25 cellular contexts compared by ENCODE assay signal in the genomic region with DNA sequence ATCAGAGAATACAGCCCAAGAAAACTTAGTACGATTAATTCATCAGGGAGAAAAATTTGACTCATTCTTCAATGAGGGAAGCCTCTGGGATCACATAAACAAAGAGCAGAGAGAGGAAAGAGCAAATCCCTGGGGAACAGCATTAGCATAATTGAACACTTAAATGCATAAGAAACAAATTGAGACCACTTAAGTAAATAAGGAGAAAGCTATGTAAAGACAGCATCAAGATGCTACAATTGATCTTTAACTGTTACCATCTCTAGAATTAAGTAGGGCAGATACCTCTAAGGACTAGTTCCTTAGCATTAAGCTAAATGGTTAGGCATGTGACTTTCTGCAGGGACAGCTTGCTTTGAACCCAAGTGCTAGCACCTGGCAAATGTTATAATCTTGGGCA.
DNase-seq lines count a peak whose midpoint lies in the region; ATAC-seq and TF ChIP-seq lines count a peak whose summit lies in the region.
"Had no signal": no experiment of that assay in that cellular context is flagged by ENCODE, and none has a peak within 500 bp of the region (broad histone marks: within the 10 kb centered on the region; RNA-seq: fewer than 3 reads in every experiment).

No MANE protein-coding gene starts in this region.

- H3K79me1 ChIP-seq in mesenchymal stem cell (replicated peaks; ENCODE audit: low read length, poor library complexity, severe bottlenecking), result no peaks in the 10 kb centered on the region

- H3K14ac ChIP-seq in mesenchymal stem cell (ENCODE audit: low read length in 2 of 2), result no peak overlapping the region

- 33% methylated on average over 1 of the region's 1 CpG for WGBS in mesenchymal stem cell

- TF ChIP-seq CTCF in lower lobe of right lung (IDR thresholded peaks at IDR 0.05), result no peak

- H3K18ac ChIP-seq in mesenchymal stem cell (ENCODE audit: low read depth in 1 of 2, low read length in 2 of 2), result no peak overlapping the region

- no peak overlapping the region for H2AK5ac ChIP-seq in mesenchymal stem cell (ENCODE audit: low read length, severe bottlenecking)

- no peak overlapping the region for H3K4me2 ChIP-seq in mesenchymal stem cell (ENCODE audit: low read length, poor library complexity, severe bottlenecking)
- H3K4me2 ChIP-seq: PC-9 had no signal

- no peak overlapping the region for H3K4ac ChIP-seq in mesenchymal stem cell (ENCODE audit: low read depth in 1 of 2, low read length in 2 of 2)

- H3K27me3 ChIP-seq in mesenchymal stem cell (ENCODE audit: control insufficient read depth in 1 of 2, insufficient read depth in 1 of 2, low read length in 2 of 2) (no peaks in the 10 kb centered on the region), lower lobe of right lung (ENCODE audit: low read depth) (no peaks in the 10 kb centered on the region)
- H3K27me3 ChIP-seq: BE2C, heart right ventricle, uterus had no signal

- no peaks in the 10 kb centered on the region for H3K9me3 ChIP-seq in SK-N-MC (ENCODE audit: low read depth, low read length)
- H3K9me3 ChIP-seq in mesenchymal stem cell (ENCODE audit: control insufficient read depth, low read length), result no peaks in the 10 kb centered on the region
- H3K9me3 ChIP-seq in lower lobe of right lung, result no peaks in the 10 kb centered on the region
- H3K9me3 ChIP-seq: BE2C, heart right ventricle, uterus had no signal

- H3K9ac ChIP-seq in SK-N-MC (ENCODE audit: insufficient read length) (no peak overlapping the region), mesenchymal stem cell (ENCODE audit: low read length) (no peak overlapping the region)

- no peak overlapping the region for H3K4me3 Mint-ChIP-seq in activated T-helper 2 cell treated with anti-CD3 and anti-CD28 coated beads, Interferon-gamma antibody, Interleukin-2, Interleukin-4, amounts not matched to agents 10 μg/mL and 5 μg/mL and 100 μg/mL, durations not matched to agents 14 hours and 24 hours and 36 hours (ENCODE audit: low read depth)
- H3K4me3 Mint-ChIP-seq: activated B cell treated with CpG ODN at 0.5 μM for 24 hours; activated naive CD8-positive, alpha-beta T cell; central memory CD8-positive, alpha-beta T cell; naive B cell; stimulated activated naive B cell treated with anti-CD40 and anti-IgM and Interleukin-4, amounts not matched to agents 10 μg/mL and 1 μg/mL and 100 μg/mL, for 72 hours had no signal

- no peaks in the 10 kb centered on the region for H3K27me3 Mint-ChIP-seq in activated T-helper 2 cell treated with anti-CD3 and anti-CD28 coated beads, Interferon-gamma antibody, Interleukin-2, Interleukin-4, amounts not matched to agents 10 μg/mL and 5 μg/mL and 100 μg/mL, durations not matched to agents 14 hours and 24 hours and 36 hours (ENCODE audit: low read depth)
- H3K27me3 Mint-ChIP-seq: activated B cell treated with CpG ODN at 0.5 μM for 24 hours; activated naive CD8-positive, alpha-beta T cell; central memory CD8-positive, alpha-beta T cell; naive B cell; stimulated activated naive B cell treated with anti-CD40 and anti-IgM and Interleukin-4, amounts not matched to agents 10 μg/mL and 1 μg/mL and 100 μg/mL, for 72 hours had no signal

- H4K91ac ChIP-seq in mesenchymal stem cell (ENCODE audit: low read length), result no peak overlapping the region

- H2BK15ac ChIP-seq in mesenchymal stem cell (ENCODE audit: low read depth, poor library complexity, severe bottlenecking), result no peak overlapping the region

- no peaks in the 10 kb centered on the region for H3K36me3 Mint-ChIP-seq in activated T-helper 2 cell treated with anti-CD3 and anti-CD28 coated beads, Interferon-gamma antibody, Interleukin-2, Interleukin-4, amounts not matched to agents 10 μg/mL and 5 μg/mL and 100 μg/mL, durations not matched to agents 14 hours and 24 hours and 36 hours (ENCODE audit: low read depth)
- H3K36me3 Mint-ChIP-seq: activated naive CD8-positive, alpha-beta T cell; naive B cell; stimulated activated naive B cell treated with anti-CD40 and anti-IgM and Interleukin-4, amounts not matched to agents 10 μg/mL and 1 μg/mL and 100 μg/mL, for 72 hours had no signal

- H3K23ac ChIP-seq in mesenchymal stem cell (ENCODE audit: low read length in 2 of 2), result no peak overlapping the region

- intact Hi-C loops in activated T-helper 2 cell treated with anti-CD3 and anti-CD28 coated beads, Interferon-gamma antibody, Interleukin-2, Interleukin-4, amounts not matched to agents 10 μg/mL and 5 μg/mL and 100 μg/mL, durations not matched to agents 14 hours and 24 hours and 36 hours (cut with micrococcal nuclease), result no loop called here
- intact Hi-C loops in lower lobe of right lung (cut with DNase I), result no loop called here

- no peak overlapping the region for H2AFZ ChIP-seq in mesenchymal stem cell (ENCODE audit: low read depth, low read length)
- H2AFZ ChIP-seq: PC-9 had no signal

- peak; percentile 14 for DNase-seq in NCI-H1105 treated with DMSO at 0.1 percent for 48 hours (lab: John Stamatoyannopoulos, UW)
- no peak for DNase-seq in NCI-H1105 (lab: John Stamatoyannopoulos, UW)
- DNase-seq in NCI-H1436 treated with DMSO at 0.1 percent for 48 hours (lab: John Stamatoyannopoulos, UW), result peak; percentile 64
- DNase-seq in SK-N-MC (ENCODE audit: low read depth, low spot score), result peak; percentile 76
- peak; percentile 21 for DNase-seq in mesenchymal stem cell
- DNase-seq in activated T-helper 2 cell treated with anti-CD3 and anti-CD28 coated beads, Interferon-gamma antibody, Interleukin-2, Interleukin-4, amounts not matched to agents 10 μg/mL and 5 μg/mL and 100 μg/mL, durations not matched to agents 14 hours and 24 hours and 36 hours (ENCODE audit: low spot score), result no peak
- no peak for DNase-seq in lower lobe of right lung
- no peak for DNase-seq in stimulated activated CD4-positive, alpha-beta T cell treated with anti-CD3 and anti-CD28 coated beads, Interleukin-2, amount 100 ng/mL, for 24 hours
- DNase-seq: activated B cell treated with CpG ODN at 0.5 μM for 24 hours; BE2C; dermis blood vessel endothelial cell; HCEC 1CT; heart right ventricle; naive B cell; NCI-H2171 treated with DMSO at 0.1 percent for 48 hours; NCI-H526 treated with DMSO at 0.1 percent for 48 hours; PC-9; Right ventricle myocardium superior; stimulated activated CD4-positive, alpha-beta T cell treated with anti-CD3 and anti-CD28 coated beads, Interleukin-2, amount 100 ng/mL, for 48 hours; stimulated activated naive B cell treated with anti-CD40 and anti-IgM and Interleukin-4, amounts not matched to agents 10 μg/mL and 1 μg/mL and 100 μg/mL, for 72 hours; SW 1271; uterus had no signal

- no peak overlapping the region for H2BK120ac ChIP-seq in mesenchymal stem cell (ENCODE audit: low read depth, low read length)

- no peak overlapping the region for H3K27ac Mint-ChIP-seq in activated T-helper 2 cell treated with anti-CD3 and anti-CD28 coated beads, Interferon-gamma antibody, Interleukin-2, Interleukin-4, amounts not matched to agents 10 μg/mL and 5 μg/mL and 100 μg/mL, durations not matched to agents 14 hours and 24 hours and 36 hours
- H3K27ac Mint-ChIP-seq: activated B cell treated with CpG ODN at 0.5 μM for 24 hours; activated naive CD8-positive, alpha-beta T cell; naive B cell; stimulated activated naive B cell treated with anti-CD40 and anti-IgM and Interleukin-4, amounts not matched to agents 10 μg/mL and 1 μg/mL and 100 μg/mL, for 72 hours had no signal

- ATAC-seq in lower lobe of right lung, result no peak
- ATAC-seq: heart right ventricle; HepG2; stimulated activated naive B cell treated with anti-CD40 and anti-IgM and Interleukin-4, amounts not matched to agents 10 μg/mL and 1 μg/mL and 100 μg/mL, for 72 hours had no signal

- no peak overlapping the region for H3K27ac ChIP-seq in SK-N-MC
- H3K27ac ChIP-seq in mesenchymal stem cell (ENCODE audit: low read length, poor library complexity, severe bottlenecking), result no peak overlapping the region
- H3K27ac ChIP-seq in lower lobe of right lung, result no peak overlapping the region
- H3K27ac ChIP-seq: heart right ventricle, PC-9, uterus had no signal

- H3K4me1 ChIP-seq in mesenchymal stem cell (ENCODE audit: control insufficient read depth, insufficient read depth, low read depth, low read length) (no peaks in the 10 kb centered on the region), lower lobe of right lung (no peaks in the 10 kb centered on the region)
- H3K4me1 ChIP-seq: BE2C, heart right ventricle, uterus had no signal

- peak overlapping the region; percentile 37 for H3K4me3 ChIP-seq in SK-N-MC
- no peak overlapping the region for H3K4me3 ChIP-seq in mesenchymal stem cell (ENCODE audit: insufficient read depth in 1 of 2, low read depth in 1 of 2, low read length in 2 of 2)
- no peak overlapping the region for H3K4me3 ChIP-seq in lower lobe of right lung
- H3K4me3 ChIP-seq: heart right ventricle, PC-9, uterus had no signal

- H3K9me3 Mint-ChIP-seq in activated T-helper 2 cell treated with anti-CD3 and anti-CD28 coated beads, Interferon-gamma antibody, Interleukin-2, Interleukin-4, amounts not matched to agents 10 μg/mL and 5 μg/mL and 100 μg/mL, durations not matched to agents 14 hours and 24 hours and 36 hours, result no peaks in the 10 kb centered on the region
- H3K9me3 Mint-ChIP-seq: stimulated activated naive B cell treated with anti-CD40 and anti-IgM and Interleukin-4, amounts not matched to agents 10 μg/mL and 1 μg/mL and 100 μg/mL, for 72 hours had no signal

- no peak overlapping the region for H2BK5ac ChIP-seq in mesenchymal stem cell (ENCODE audit: low read depth, low read length, poor library complexity, severe bottlenecking)

- H2BK12ac ChIP-seq in mesenchymal stem cell (ENCODE audit: low read length in 2 of 2), result no peak overlapping the region

- H3K36me3 ChIP-seq in SK-N-MC (ENCODE audit: insufficient read depth, low read length) (no peaks in the 10 kb centered on the region), mesenchymal stem cell (ENCODE audit: control insufficient read depth in 1 of 2, insufficient read depth in 2 of 2, low read depth in 1 of 2, low read length in 2 of 2) (no peaks in the 10 kb centered on the region), lower lobe of right lung (no peaks in the 10 kb centered on the region)
- H3K36me3 ChIP-seq: BE2C, heart right ventricle, uterus had no signal

- H4K8ac ChIP-seq in mesenchymal stem cell (ENCODE audit: low read length), result no peak overlapping the region

- no peaks in the 10 kb centered on the region for H3K4me1 Mint-ChIP-seq in activated T-helper 2 cell treated with anti-CD3 and anti-CD28 coated beads, Interferon-gamma antibody, Interleukin-2, Interleukin-4, amounts not matched to agents 10 μg/mL and 5 μg/mL and 100 μg/mL, durations not matched to agents 14 hours and 24 hours and 36 hours (ENCODE audit: low read depth)
- H3K4me1 Mint-ChIP-seq: activated B cell treated with CpG ODN at 0.5 μM for 24 hours; central memory CD8-positive, alpha-beta T cell; naive B cell; stimulated activated naive B cell treated with anti-CD40 and anti-IgM and Interleukin-4, amounts not matched to agents 10 μg/mL and 1 μg/mL and 100 μg/mL, for 72 hours had no signal

Comparison
In these comparisons a context has a peak if more than half of its experiments do, and no peak if none do; other contexts are left out.
1. DNase-seq: peak in NCI-H1105 treated with DMSO at 0.1 percent for 48 hours (single experiment), NCI-H1436 treated with DMSO at 0.1 percent for 48 hours (single experiment), SK-N-MC (single experiment) and mesenchymal stem cell (single experiment); none in NCI-H1105 (single experiment), activated T-helper 2 cell treated with anti-CD3 and anti-CD28 coated beads, Interferon-gamma antibody, Interleukin-2, Interleukin-4, amounts not matched to agents 10 μg/mL and 5 μg/mL and 100 μg/mL, durations not matched to agents 14 hours and 24 hours and 36 hours (single experiment), lower lobe of right lung (single experiment) and stimulated activated CD4-positive, alpha-beta T cell treated with anti-CD3 and anti-CD28 coated beads, Interleukin-2, amount 100 ng/mL, for 24 hours (0 of 2).